In the genomic region with DNA sequence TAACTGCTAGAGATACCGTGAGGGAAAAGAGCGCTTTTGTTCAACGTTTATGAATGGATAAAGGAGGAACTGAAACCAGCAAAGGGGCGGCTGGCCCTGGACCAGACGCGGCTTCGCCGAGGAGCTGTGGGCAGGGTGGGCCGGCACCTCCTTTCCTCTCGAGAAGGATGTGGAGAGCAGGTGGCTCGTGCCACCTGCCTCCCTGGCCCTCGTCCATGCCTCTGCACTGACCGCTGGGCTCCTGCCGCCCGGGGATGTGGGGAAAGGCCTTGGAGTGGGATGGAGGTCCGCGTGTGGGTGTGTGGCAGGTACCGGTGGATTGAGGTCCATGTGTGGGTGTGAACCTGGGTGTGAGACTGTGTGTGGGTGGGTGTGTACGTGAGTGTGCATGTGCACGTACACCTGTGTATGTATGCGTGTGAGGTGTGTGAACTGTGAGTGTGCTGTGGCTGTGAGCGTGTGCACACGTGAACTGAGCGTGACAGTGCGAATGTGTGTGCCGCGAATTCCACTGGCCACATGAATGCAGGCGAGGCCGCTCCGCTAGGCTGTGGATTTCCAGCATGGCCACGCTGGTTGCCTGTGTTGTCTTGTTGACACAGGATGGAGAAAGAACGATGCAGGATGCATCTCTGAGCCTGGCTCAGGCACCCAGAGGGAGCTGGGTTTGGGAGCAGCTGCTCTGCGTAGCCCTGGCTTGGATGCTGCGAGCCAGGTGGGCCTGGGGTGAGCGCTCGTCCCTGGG, we compare ENCODE assay signal across 10 cellular contexts.
DNase-seq lines count a peak whose midpoint lies in the region; ATAC-seq and TF ChIP-seq lines count a peak whose summit lies in the region.
"Had no signal": no experiment of that assay in that cellular context is flagged by ENCODE, and none has a peak within 500 bp of the region (broad histone marks: within the 10 kb centered on the region; RNA-seq: fewer than 3 reads in every experiment).

No MANE protein-coding gene starts in this region.

- no peak overlapping the region for H3K4me3 ChIP-seq in coronary artery
- H3K4me3 ChIP-seq: SJSA1 had no signal

- no peak for TF ChIP-seq CTCF in coronary artery (IDR thresholded peaks at IDR 0.05)

- H3K27ac ChIP-seq in coronary artery, result no peak overlapping the region
- H3K27ac ChIP-seq: SJSA1 had no signal

- DNase-seq in CD1c-positive myeloid dendritic cell (ENCODE audit: extremely low spot score) (peak; percentile 85), coronary artery (ENCODE audit: low spot score) (peak; percentile 35), 8988T (no peak), AG20443 (ENCODE audit: low spot score) (no peak)
- DNase-seq: DND-41 had no signal

- ATAC-seq in GM19043 (IDR thresholded peaks at IDR 0.05; ENCODE audit: low read depth, unreplicated experiment) (peak; percentile 49), HG03378 (IDR thresholded peaks at IDR 0.05; ENCODE audit: unreplicated experiment) (peak; percentile 57), HG02970 (IDR thresholded peaks at IDR 0.05; ENCODE audit: low FRiP score, unreplicated experiment) (no peak), GM19328 (IDR thresholded peaks at IDR 0.05; ENCODE audit: unreplicated experiment) (no peak)

Comparison
In these comparisons a context has a peak if more than half of its experiments do, and no peak if none do; other contexts are left out.
1. DNase-seq: peak in CD1c-positive myeloid dendritic cell (single experiment) and coronary artery (single experiment); none in 8988T (single experiment) and AG20443 (single experiment).
2. ATAC-seq: peak in GM19043 (single experiment) and HG03378 (single experiment); none in HG02970 (single experiment) and GM19328 (single experiment).